25 cellular contexts compared by ENCODE assay signal in the genomic region with DNA sequence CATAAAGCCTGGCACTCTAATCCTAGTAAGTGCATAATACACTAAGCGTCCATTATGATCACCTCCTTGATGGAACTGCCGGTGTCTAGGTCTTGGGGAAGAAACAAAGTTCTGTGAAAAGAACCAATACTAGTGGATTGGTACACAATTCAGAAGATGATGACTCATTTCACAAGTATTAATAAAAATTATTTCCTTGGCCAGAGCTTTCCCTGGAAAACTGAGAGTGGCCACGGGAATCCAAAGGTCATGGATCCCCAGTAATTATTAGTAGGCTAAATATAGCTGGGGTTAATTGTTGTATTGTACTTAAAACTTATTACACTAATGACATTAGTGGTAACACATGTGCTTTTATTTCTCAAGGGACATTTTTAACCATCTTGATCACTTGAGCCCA.
"Had no signal": no experiment of that assay in that cellular context is flagged by ENCODE, and none has a peak within 500 bp of the region (broad histone marks: within the 10 kb centered on the region; RNA-seq: fewer than 3 reads in every experiment).

No MANE protein-coding gene starts in this region.

- H3K4me1 Mint-ChIP-seq: activated naive CD4-positive, alpha-beta T cell treated with anti-CD3 and anti-CD28 coated beads, Interleukin-2, amount 50 U/mL, for 24 hours; immature natural killer cell; mesothelial cell of epicardium; natural killer cell; stimulated activated naive B cell treated with anti-CD40 and anti-IgM and Interleukin-4, amounts not matched to agents 10 μg/mL and 1 μg/mL and 100 μg/mL, for 72 hours had no signal

- H3K36me3 ChIP-seq: brain microvascular endothelial cell, esophagus squamous epithelium, left ventricle myocardium inferior, transverse colon had no signal

- FAIRE-seq: colon, urothelium cell line had no signal

- H3K27ac ChIP-seq: brain microvascular endothelial cell, dorsolateral prefrontal cortex, esophagus squamous epithelium, foreskin keratinocyte, left ventricle myocardium inferior, transverse colon had no signal

- H3K27me3 Mint-ChIP-seq: effector memory CD8-positive, alpha-beta T cell; stimulated activated naive B cell treated with anti-CD40 and anti-IgM and Interleukin-4, amounts not matched to agents 10 μg/mL and 1 μg/mL and 100 μg/mL, for 72 hours had no signal

- H3K27ac Mint-ChIP-seq: activated naive CD4-positive, alpha-beta T cell treated with anti-CD3 and anti-CD28 coated beads, Interleukin-2, amount 50 U/mL, for 24 hours; effector memory CD8-positive, alpha-beta T cell; immature natural killer cell; mesothelial cell of epicardium; natural killer cell; stimulated activated naive B cell treated with anti-CD40 and anti-IgM and Interleukin-4, amounts not matched to agents 10 μg/mL and 1 μg/mL and 100 μg/mL, for 72 hours had no signal

- H3K36me3 Mint-ChIP-seq: activated naive CD4-positive, alpha-beta T cell treated with anti-CD3 and anti-CD28 coated beads, Interleukin-2, amount 50 U/mL, for 24 hours; mesothelial cell of epicardium; stimulated activated naive B cell treated with anti-CD40 and anti-IgM and Interleukin-4, amounts not matched to agents 10 μg/mL and 1 μg/mL and 100 μg/mL, for 72 hours had no signal

- DNase-seq: activated CD4-positive, alpha-beta T cell treated with anti-CD3 and anti-CD28 coated beads, Interleukin-2, amount 50 U/mL, for 1 hour; activated CD4-positive, CD25-positive, alpha-beta regulatory T cell; activated gamma-delta T cell treated with Interleukin-2 at 50 U/mL for 16 hours; activated T-cell treated with anti-CD3 and anti-CD28 coated beads, Interleukin-2, amount 50 U/mL, for 1 hour; aorta; brain microvascular endothelial cell; central memory CD4-positive, alpha-beta T cell; dorsolateral prefrontal cortex; effector memory CD8-positive, alpha-beta T cell; esophagus squamous epithelium; foreskin keratinocyte; immature natural killer cell; kidney glomerular epithelial cell; left ventricle myocardium inferior; natural killer cell; retina; stimulated activated CD4-positive, alpha-beta T cell treated with anti-CD3 and anti-CD28 coated beads, Interleukin-2, amount 100 ng/mL, for 48 hours; stimulated activated CD8-positive, alpha-beta memory T cell treated with anti-CD3 and anti-CD28 coated beads, Interleukin-4, amount 100 ng/mL, for 48 hours; stimulated activated naive B cell treated with anti-CD40 and anti-IgM and Interleukin-4, amounts not matched to agents 10 μg/mL and 1 μg/mL and 100 μg/mL, for 72 hours; T-helper 9 cell; transverse colon had no signal

- H3K4me3 ChIP-seq: dorsolateral prefrontal cortex, esophagus squamous epithelium, left ventricle myocardium inferior, transverse colon had no signal

- H3K4me1 ChIP-seq: esophagus squamous epithelium, foreskin keratinocyte, left ventricle myocardium inferior, transverse colon had no signal

- ATAC-seq: effector memory CD8-positive, alpha-beta T cell; foreskin keratinocyte; natural killer cell; stimulated activated naive B cell treated with anti-CD40 and anti-IgM and Interleukin-4, amounts not matched to agents 10 μg/mL and 1 μg/mL and 100 μg/mL, for 72 hours had no signal

- H3K4me3 Mint-ChIP-seq: activated naive CD4-positive, alpha-beta T cell treated with anti-CD3 and anti-CD28 coated beads, Interleukin-2, amount 50 U/mL, for 24 hours; effector memory CD8-positive, alpha-beta T cell; immature natural killer cell; mesothelial cell of epicardium; natural killer cell; stimulated activated naive B cell treated with anti-CD40 and anti-IgM and Interleukin-4, amounts not matched to agents 10 μg/mL and 1 μg/mL and 100 μg/mL, for 72 hours had no signal

- H3K27me3 ChIP-seq: brain microvascular endothelial cell, esophagus squamous epithelium, foreskin keratinocyte, transverse colon had no signal

- H3K9me3 ChIP-seq: esophagus squamous epithelium, left ventricle myocardium inferior, transverse colon had no signal
